31 cellular contexts compared by ENCODE assay signal in the genomic region with DNA sequence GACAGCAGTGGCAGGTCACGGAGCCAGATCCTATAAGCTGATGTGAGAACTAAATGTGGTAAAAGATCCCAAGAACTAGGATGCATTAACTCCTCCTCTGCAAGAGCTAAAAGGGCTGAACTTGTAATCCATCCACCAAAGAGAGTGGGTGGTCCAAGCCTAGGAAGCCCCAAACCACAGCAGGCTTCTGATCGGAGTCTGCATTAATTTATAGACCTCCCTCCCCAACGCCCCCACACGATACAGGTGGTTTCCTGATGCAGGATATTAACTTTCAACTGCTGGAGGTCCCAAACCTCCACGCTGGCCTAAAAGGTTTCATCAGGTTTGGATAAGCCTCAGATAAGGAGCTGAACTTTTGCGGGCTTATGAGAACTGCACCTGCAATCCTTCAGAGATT.
"Had no signal": no experiment of that assay in that cellular context is flagged by ENCODE, and none has a peak within 500 bp of the region (broad histone marks: within the 10 kb centered on the region; RNA-seq: fewer than 3 reads in every experiment).

No MANE protein-coding gene starts in this region.

- H3K9me3 Mint-ChIP-seq: activated CD4-positive, alpha-beta T cell treated with anti-CD3 and anti-CD28 coated beads, Interleukin-2, amount 10 ng/mL, durations not matched to agents 24 days and 14 days; activated T-helper 2 cell treated with anti-CD3 and anti-CD28 coated beads, Interferon-gamma antibody, Interleukin-2, Interleukin-4, amounts not matched to agents 10 μg/mL and 5 μg/mL and 100 μg/mL, durations not matched to agents 14 hours and 24 hours and 36 hours had no signal

- H3K27me3 ChIP-seq: adrenal gland, body of pancreas, cardiac muscle cell, colonic mucosa, foreskin keratinocyte had no signal

- H3K4me3 ChIP-seq: adrenal gland, body of pancreas, cardiac muscle cell, colonic mucosa, gastroesophageal sphincter, heart right ventricle had no signal

- H3K27ac ChIP-seq: adrenal gland, body of pancreas, cardiac muscle cell, colonic mucosa, foreskin keratinocyte, gastroesophageal sphincter, heart right ventricle had no signal

- H3K27me3 Mint-ChIP-seq: activated CD4-positive, alpha-beta T cell treated with anti-CD3 and anti-CD28 coated beads for 36 hours; activated CD4-positive, alpha-beta T cell treated with anti-CD3 and anti-CD28 coated beads, Interleukin-2, amount 10 ng/mL, durations not matched to agents 24 days and 14 days; activated CD8-positive, alpha-beta memory T cell treated with anti-CD3 and anti-CD28 coated beads, Interleukin-2, amount 10 ng/mL, durations not matched to agents 7 days and 5 days; activated naive CD8-positive, alpha-beta T cell treated with anti-CD3 and anti-CD28 coated beads, Interleukin-2, amount 50 U/mL, for 24 hours had no signal

- ATAC-seq: activated CD4-positive, alpha-beta T cell treated with anti-CD3 and anti-CD28 coated beads for 36 hours; activated CD4-positive, CD25-positive, alpha-beta regulatory T cell treated with anti-CD3 and anti-CD28 coated beads, Interleukin-2, amount 50 U/mL, for 24 hours; activated CD8-positive, alpha-beta memory T cell treated with anti-CD3 and anti-CD28 coated beads, Interleukin-2, amount 10 ng/mL, durations not matched to agents 7 days and 5 days; activated CD8-positive, alpha-beta T cell treated with anti-CD3 and anti-CD28 coated beads, Interleukin-2, amount 10 ng/mL, durations not matched to agents 7 days and 5 days; activated naive CD8-positive, alpha-beta T cell treated with anti-CD3 and anti-CD28 coated beads, Interleukin-2, amount 50 U/mL, for 24 hours; body of pancreas; esophagus mucosa; foreskin keratinocyte; gastroesophageal sphincter; heart right ventricle; WTC11 had no signal

- H3K9me3 ChIP-seq: colonic mucosa had no signal

- H3K27ac Mint-ChIP-seq: activated CD4-positive, alpha-beta memory T cell treated with anti-CD3 and anti-CD28 coated beads for 36 hours; activated CD4-positive, alpha-beta T cell treated with anti-CD3 and anti-CD28 coated beads for 36 hours; activated CD4-positive, alpha-beta T cell treated with anti-CD3 and anti-CD28 coated beads, Interleukin-2, amount 10 ng/mL, durations not matched to agents 24 days and 14 days; activated CD8-positive, alpha-beta memory T cell treated with anti-CD3 and anti-CD28 coated beads, Interleukin-2, amount 10 ng/mL, durations not matched to agents 7 days and 5 days; activated CD8-positive, alpha-beta T cell treated with anti-CD3 and anti-CD28 coated beads, Interleukin-2, amount 10 ng/mL, durations not matched to agents 7 days and 5 days; activated naive CD4-positive, alpha-beta T cell treated with anti-CD3 and anti-CD28 coated beads for 36 hours; activated naive CD4-positive, alpha-beta T cell treated with anti-CD3 and anti-CD28 coated beads, Interleukin-2, amount 50 U/mL, for 24 hours; activated naive CD8-positive, alpha-beta T cell treated with anti-CD3 and anti-CD28 coated beads for 36 hours; activated naive CD8-positive, alpha-beta T cell treated with anti-CD3 and anti-CD28 coated beads, Interleukin-2, amount 50 U/mL, for 24 hours; activated T-helper 1 cell treated with anti-CD3 and anti-CD28 coated beads, Interleukin-12 subunit alpha, Interleukin-12 subunit beta, Interleukin-2, Interleukin-4 antibody, amounts not matched to agents 30 ng/mL and 10 ng/mL and 1 ng/mL, durations not matched to agents 14 hours and 24 hours and 36 hours; activated T-helper 2 cell treated with anti-CD3 and anti-CD28 coated beads, Interferon-gamma antibody, Interleukin-2, Interleukin-4, amounts not matched to agents 10 μg/mL and 5 μg/mL and 100 μg/mL, durations not matched to agents 14 hours and 24 hours and 36 hours; WTC11 had no signal

- DNase-seq: activated CD4-positive, alpha-beta memory T cell treated with anti-CD3 and anti-CD28 coated beads for 36 hours; activated CD4-positive, alpha-beta T cell treated with anti-CD3 and anti-CD28 coated beads for 36 hours; activated CD4-positive, alpha-beta T cell treated with anti-CD3 and anti-CD28 coated beads, Interleukin-2, amount 10 ng/mL, durations not matched to agents 24 days and 14 days; activated CD8-positive, alpha-beta memory T cell treated with anti-CD3 and anti-CD28 coated beads, Interleukin-2, amount 10 ng/mL, durations not matched to agents 7 days and 5 days; activated CD8-positive, alpha-beta memory T cell treated with anti-CD3 and anti-CD28 coated beads, Interleukin-2, amount 50 U/mL, for 4 hours; activated CD8-positive, alpha-beta T cell treated with anti-CD3 and anti-CD28 coated beads, Interleukin-2, amount 10 ng/mL, durations not matched to agents 7 days and 5 days; activated effector memory CD4-positive, alpha-beta T cell treated with anti-CD3 and anti-CD28 coated beads, Interleukin-2, amount 50 U/mL, for 16 hours; activated naive CD4-positive, alpha-beta T cell treated with anti-CD3 and anti-CD28 coated beads for 36 hours; activated naive CD8-positive, alpha-beta T cell treated with anti-CD3 and anti-CD28 coated beads for 36 hours; activated naive CD8-positive, alpha-beta T cell treated with anti-CD3 and anti-CD28 coated beads, Interleukin-2, amount 50 U/mL, for 24 hours; activated T-cell treated with anti-CD3 and anti-CD28 coated beads, Interleukin-2, amount 50 U/mL, for 1 hour; activated T-cell treated with anti-CD3 and anti-CD28 coated beads, Interleukin-2, amount 50 U/mL, for 48 hours; adrenal gland; amygdala; aorta; body of pancreas; central memory CD4-positive, alpha-beta T cell; cerebellar nuclear complex; colonic mucosa; effector CD8-positive, alpha-beta T cell; foreskin keratinocyte; heart right ventricle; T-helper 2 cell had no signal

- H3K36me3 Mint-ChIP-seq: activated CD4-positive, alpha-beta memory T cell treated with anti-CD3 and anti-CD28 coated beads for 36 hours; activated CD8-positive, alpha-beta memory T cell treated with anti-CD3 and anti-CD28 coated beads, Interleukin-2, amount 10 ng/mL, durations not matched to agents 7 days and 5 days; activated naive CD4-positive, alpha-beta T cell treated with anti-CD3 and anti-CD28 coated beads, Interleukin-2, amount 50 U/mL, for 24 hours; activated naive CD8-positive, alpha-beta T cell treated with anti-CD3 and anti-CD28 coated beads for 36 hours had no signal

- H3K4me1 Mint-ChIP-seq: activated CD4-positive, alpha-beta T cell treated with anti-CD3 and anti-CD28 coated beads for 36 hours; activated CD4-positive, alpha-beta T cell treated with anti-CD3 and anti-CD28 coated beads, Interleukin-2, amount 10 ng/mL, durations not matched to agents 24 days and 14 days; activated CD8-positive, alpha-beta memory T cell treated with anti-CD3 and anti-CD28 coated beads, Interleukin-2, amount 10 ng/mL, durations not matched to agents 7 days and 5 days; activated naive CD4-positive, alpha-beta T cell treated with anti-CD3 and anti-CD28 coated beads, Interleukin-2, amount 50 U/mL, for 24 hours; activated naive CD8-positive, alpha-beta T cell treated with anti-CD3 and anti-CD28 coated beads for 36 hours; activated naive CD8-positive, alpha-beta T cell treated with anti-CD3 and anti-CD28 coated beads, Interleukin-2, amount 50 U/mL, for 24 hours had no signal

- H3K36me3 ChIP-seq: adrenal gland, cardiac muscle cell, colonic mucosa, gastroesophageal sphincter, heart right ventricle had no signal

- H3K4me1 ChIP-seq: adrenal gland, body of pancreas, colonic mucosa, foreskin keratinocyte, gastroesophageal sphincter, heart right ventricle had no signal

- H3K4me3 Mint-ChIP-seq: activated CD4-positive, alpha-beta memory T cell treated with anti-CD3 and anti-CD28 coated beads for 36 hours; activated CD4-positive, alpha-beta T cell treated with anti-CD3 and anti-CD28 coated beads for 36 hours; activated CD4-positive, alpha-beta T cell treated with anti-CD3 and anti-CD28 coated beads, Interleukin-2, amount 10 ng/mL, durations not matched to agents 24 days and 14 days; activated CD8-positive, alpha-beta memory T cell treated with anti-CD3 and anti-CD28 coated beads, Interleukin-2, amount 10 ng/mL, durations not matched to agents 7 days and 5 days; activated CD8-positive, alpha-beta T cell treated with anti-CD3 and anti-CD28 coated beads, Interleukin-2, amount 10 ng/mL, durations not matched to agents 7 days and 5 days; activated naive CD4-positive, alpha-beta T cell treated with anti-CD3 and anti-CD28 coated beads for 36 hours; activated naive CD4-positive, alpha-beta T cell treated with anti-CD3 and anti-CD28 coated beads, Interleukin-2, amount 50 U/mL, for 24 hours; activated naive CD8-positive, alpha-beta T cell treated with anti-CD3 and anti-CD28 coated beads for 36 hours; activated naive CD8-positive, alpha-beta T cell treated with anti-CD3 and anti-CD28 coated beads, Interleukin-2, amount 50 U/mL, for 24 hours; activated T-helper 1 cell treated with anti-CD3 and anti-CD28 coated beads, Interleukin-12 subunit alpha, Interleukin-12 subunit beta, Interleukin-2, Interleukin-4 antibody, amounts not matched to agents 30 ng/mL and 10 ng/mL and 1 ng/mL, durations not matched to agents 14 hours and 24 hours and 36 hours; WTC11 had no signal
